In genomic region chr16:79628501-79628975, GRCh38 we compare ENCODE assay signal across 8 cellular contexts. TPM values are rescaled to one million over a fixed set of nuclear protein-coding genes. Genes with fewer than 3 reads are reported as not detected.
DNase-seq lines count a peak whose midpoint lies in the region; ATAC-seq and TF ChIP-seq lines count a peak whose summit lies in the region.

No MANE protein-coding gene starts in this region.

- DNase-seq in fibroblast of mammary gland (ENCODE audit: low read depth) (peak; percentile 22), stromal cell of bone marrow (ENCODE audit: low read depth) (peak; percentile 75), HAP-1 (ENCODE audit: low spot score in 2 of 2) (no peak), OCI-M2 (lab: John Stamatoyannopoulos, UW; ENCODE audit: unreplicated experiment) (no peak), Peyer's patch (no peak)

- H3K27ac ChIP-seq in Peyer's patch: no peak overlapping the region

- in situ Hi-C loops in HAP-1 (cut with MboI; ENCODE audit: low sequenced_read_pairs): no loop called here

- H3K9me3 Mint-ChIP-seq in T-helper 1 cell treated with Interleukin-12 subunit alpha and Interleukin-12 subunit beta and Interleukin-4 antibody, amounts not matched to agents 30 μg/mL and 1 μg/mL, for 36 hours: peaks cover 3% of the 10 kb centered on the region

- H3K27me3 Mint-ChIP-seq in T-helper 1 cell treated with Interleukin-12 subunit alpha and Interleukin-12 subunit beta and Interleukin-4 antibody, amounts not matched to agents 30 μg/mL and 1 μg/mL, for 36 hours (ENCODE audit: low read depth): peaks cover 10% of the 10 kb centered on the region

- ATAC-seq in GM18508 (IDR thresholded peaks at IDR 0.05; ENCODE audit: insufficient read depth, unreplicated experiment): peak; percentile 57
- ATAC-seq in HG02852 (IDR thresholded peaks at IDR 0.05; ENCODE audit: unreplicated experiment): peak; percentile 90

- H3K4me1 Mint-ChIP-seq in T-helper 1 cell treated with Interleukin-12 subunit alpha and Interleukin-12 subunit beta and Interleukin-4 antibody, amounts not matched to agents 30 μg/mL and 1 μg/mL, for 36 hours (ENCODE audit: low read depth): peaks cover 66% of the 10 kb centered on the region

- H3K36me3 ChIP-seq in HAP-1 (replicated peaks): no peaks in the 10 kb centered on the region
- no peaks in the 10 kb centered on the region for H3K36me3 ChIP-seq in Peyer's patch

- TF ChIP-seq CTCF in fibroblast of mammary gland (conservative IDR thresholded peaks at IDR 0.05; ENCODE audit: control insufficient read depth, insufficient read depth, low read depth, low read length): no peak
- no peak for TF ChIP-seq CTCF in Peyer's patch (IDR thresholded peaks at IDR 0.05)

- H3K9me3 ChIP-seq in HAP-1 (no peaks in the 10 kb centered on the region), Peyer's patch (no peaks in the 10 kb centered on the region)

- H3K27me3 ChIP-seq in HAP-1 (ENCODE audit: low read depth): no peaks in the 10 kb centered on the region
- H3K27me3 ChIP-seq in Peyer's patch: no peaks in the 10 kb centered on the region

- no peak for TF ChIP-seq POLR2A in Peyer's patch (IDR thresholded peaks at IDR 0.05)

- peak overlapping the region; percentile 93 for H3K27ac Mint-ChIP-seq in T-helper 1 cell treated with Interleukin-12 subunit alpha and Interleukin-12 subunit beta and Interleukin-4 antibody, amounts not matched to agents 30 μg/mL and 1 μg/mL, for 36 hours

- peak overlapping the region; percentile 61 for H3K4me3 Mint-ChIP-seq in T-helper 1 cell treated with Interleukin-12 subunit alpha and Interleukin-12 subunit beta and Interleukin-4 antibody, amounts not matched to agents 30 μg/mL and 1 μg/mL, for 36 hours

- H3K36me3 Mint-ChIP-seq in T-helper 1 cell treated with Interleukin-12 subunit alpha and Interleukin-12 subunit beta and Interleukin-4 antibody, amounts not matched to agents 30 μg/mL and 1 μg/mL, for 36 hours (ENCODE audit: low read depth): peaks cover 16% of the 10 kb centered on the region

- no peaks in the 10 kb centered on the region for H3K4me1 ChIP-seq in HAP-1
- H3K4me1 ChIP-seq in Peyer's patch: no peaks in the 10 kb centered on the region

- H3K4me3 ChIP-seq in fibroblast of mammary gland (ENCODE audit: control insufficient read depth, low read depth, low read length) (no peak overlapping the region), HAP-1 (no peak overlapping the region), Peyer's patch (no peak overlapping the region)

RNA-seq across cellular contexts. Expression of gene MAF, which starts 28.0 kb away (rescaled TPM):
- 100 to 1,000 TPM in 3 of 4 donors, 10 to 100 TPM in 1; 92.4 to 390 (median 235) TPM for total RNA-seq in Peyer's patch

Comparison
In these comparisons a context has a peak if more than half of its experiments do, and no peak if none do; other contexts are left out.
1. DNase-seq: peak in fibroblast of mammary gland (single experiment) and stromal cell of bone marrow (single experiment); none in HAP-1 (0 of 2), OCI-M2 (single experiment) and Peyer's patch (0 of 3).